ENCODE assay signal across 10 cellular contexts in genomic region chr14:49880267-49881064, GRCh38. TPM values are rescaled to one million over a fixed set of nuclear protein-coding genes. Genes with fewer than 3 reads are reported as not detected.
DNase-seq lines count a peak whose midpoint lies in the region; ATAC-seq and TF ChIP-seq lines count a peak whose summit lies in the region.
"Had no signal": no experiment of that assay in that cellular context is flagged by ENCODE, and none has a peak within 500 bp of the region (broad histone marks: within the 10 kb centered on the region; RNA-seq: fewer than 3 reads in every experiment).

No MANE protein-coding gene starts in this region.

- peaks cover 9% of the 10 kb centered on the region for H3K79me1 ChIP-seq in trophoblast cell (ENCODE audit: low read length)

- no peak for ATAC-seq in GM18873 (IDR thresholded peaks at IDR 0.05; ENCODE audit: low FRiP score, unreplicated experiment)

- no peak overlapping the region for H2AK5ac ChIP-seq in trophoblast cell (ENCODE audit: low read length)

- H2BK5ac ChIP-seq in trophoblast cell (ENCODE audit: low read depth, low read length, poor library complexity) = no peak overlapping the region

- no peaks in the 10 kb centered on the region for H3K27me3 Mint-ChIP-seq in Caco-2 (ENCODE audit: insufficient read depth, unreplicated experiment)

- peak overlapping the region; percentile 74 for H4K91ac ChIP-seq in trophoblast cell (ENCODE audit: low read depth, low read length)

- no peaks in the 10 kb centered on the region for H3K27me3 ChIP-seq in trophoblast cell (ENCODE audit: insufficient read depth, low read length)
- no peaks in the 10 kb centered on the region for H3K27me3 ChIP-seq in Caco-2 (replicated peaks; ENCODE audit: control insufficient read depth, insufficient read depth, low read length)

- H3K14ac ChIP-seq in trophoblast cell (ENCODE audit: low read length) = no peak overlapping the region

- peak overlapping the region; percentile 27 for H3K18ac ChIP-seq in trophoblast cell (ENCODE audit: low read length)

- CTCF ChIA-PET in Caco-2 (lab: Charles Lee) = interaction anchor here (0.7 to 1.6 kb wide), 5 partner anchors 9 to 406 kb away, joined by 3 to 6 read pairs (median 5); no protein-coding TSS in a partner anchor

- H4K8ac ChIP-seq in trophoblast cell (ENCODE audit: low read depth, low read length) = no peak overlapping the region

- TF ChIP-seq CTCF in choroid plexus epithelial cell (conservative IDR thresholded peaks at IDR 0.05; ENCODE audit: low read depth, low read length) (no peak), Caco-2 (IDR thresholded peaks at IDR 0.05; ENCODE audit: insufficient read depth in 1 of 2, low read depth in 1 of 2, low read length in 1 of 2, severe bottlenecking in 1 of 2, unreplicated experiment in 1 of 2) (no peak)

- no peak overlapping the region for H3K23ac ChIP-seq in trophoblast cell (ENCODE audit: low read length)

- H2BK120ac ChIP-seq in trophoblast cell (ENCODE audit: insufficient read depth, low read length, poor library complexity) = no peak overlapping the region

- no peak overlapping the region for H2AFZ ChIP-seq in trophoblast cell (ENCODE audit: insufficient read depth, low read length, poor library complexity)

- no peaks in the 10 kb centered on the region for H3K36me3 Mint-ChIP-seq in Caco-2 (ENCODE audit: insufficient read depth, unreplicated experiment)

- no peak overlapping the region for H3K4me3 Mint-ChIP-seq in Caco-2 (ENCODE audit: unreplicated experiment)

- POLR2A ChIA-PET in Caco-2 (lab: Charles Lee) = interaction anchor here (0.6 to 1.0 kb wide), 2 partner anchors 22 to 119 kb away, joined by 3 to 5 read pairs; no protein-coding TSS in a partner anchor

- peaks cover 8% of the 10 kb centered on the region for H3K4me1 Mint-ChIP-seq in Caco-2 (ENCODE audit: low read depth, unreplicated experiment)

- H4K12ac ChIP-seq in trophoblast cell (ENCODE audit: low read depth, low read length) = no peak overlapping the region

- H3K9me3 ChIP-seq in trophoblast cell (ENCODE audit: insufficient read depth, low read depth, low read length) = no peaks in the 10 kb centered on the region
- no peaks in the 10 kb centered on the region for H3K9me3 ChIP-seq in Caco-2

- H3K9me3 Mint-ChIP-seq in Caco-2 (ENCODE audit: unreplicated experiment) = no peaks in the 10 kb centered on the region

- H3K9ac ChIP-seq in trophoblast cell (ENCODE audit: low read length) = no peak overlapping the region

- H3K79me2 ChIP-seq in trophoblast cell (ENCODE audit: control insufficient read depth, insufficient read depth, low read length, poor library complexity) = no peaks in the 10 kb centered on the region

- peak; percentile 20 to 57 (median 37) for DNase-seq in NCI-H1417 (lab: John Stamatoyannopoulos, UW)
- DNase-seq in NCI-H1417 treated with DMSO at 0.1 percent for 48 hours (lab: John Stamatoyannopoulos, UW) = no peak
- DNase-seq in M059J (ENCODE audit: low read depth) = peak; percentile 80
- DNase-seq in choroid plexus epithelial cell (ENCODE audit: low read depth) = peak; percentile 70
- DNase-seq in trophoblast cell = no peak
- DNase-seq in GM19238 (ENCODE audit: insufficient read length, low spot score) = no peak
- DNase-seq in Caco-2 = no peak
- DNase-seq: kidney glomerular epithelial cell, NCI-H524 treated with DMSO at 0.1 percent for 48 hours had no signal

- intact Hi-C loops in Caco-2 (cut with micrococcal nuclease; ENCODE audit: unreplicated experiment) = no loop called here

- H3K27ac Mint-ChIP-seq in Caco-2 (ENCODE audit: unreplicated experiment) = no peak overlapping the region

- peak overlapping the region; percentile 62 for H2BK12ac ChIP-seq in trophoblast cell (ENCODE audit: low read length)

- H3K4me1 ChIP-seq in trophoblast cell (ENCODE audit: control insufficient read depth in 1 of 2, insufficient read depth in 2 of 2, low read length in 2 of 2) = peaks cover 3% of the 10 kb centered on the region in 2 experiments
- peaks cover 6% of the 10 kb centered on the region; the same call in 1 of the 2 replicates for H3K4me1 ChIP-seq in Caco-2

- H3K4ac ChIP-seq in trophoblast cell (ENCODE audit: low read depth, low read length) = no peak overlapping the region

- WGBS in trophoblast cell (ENCODE audit: extremely low coverage, insufficient coverage, insufficient read length) = no CpG with 5 or more reads among the region's 9 CpGs

- H3K4me3 ChIP-seq in choroid plexus epithelial cell (ENCODE audit: low read depth, low read length) (no peak overlapping the region), trophoblast cell (ENCODE audit: low read depth, low read length) (no peak overlapping the region), Caco-2 (ENCODE audit: low read depth, low read length) (no peak overlapping the region)

- H3K36me3 ChIP-seq in trophoblast cell (ENCODE audit: control insufficient read depth in 1 of 2, insufficient read depth in 2 of 2, low read length in 2 of 2) = no peaks in the 10 kb centered on the region
- no peaks in the 10 kb centered on the region for H3K36me3 ChIP-seq in Caco-2 (ENCODE audit: control insufficient read depth, insufficient read depth, low read length)

- no peak overlapping the region for H3K4me2 ChIP-seq in trophoblast cell (ENCODE audit: low read length)

- H3K27ac ChIP-seq in trophoblast cell (ENCODE audit: low read depth, low read length) = no peak overlapping the region

- no TSS peak for BruUV-seq in Caco-2 (replicated peaks; lab: Mats Ljungman, UMichigan)

RNA-seq across cellular contexts. Expression of gene ARF6, which starts 12.4 kb away (rescaled TPM):
- total RNA-seq in M059J (2014; rRNA removed; shearing (Covaris generic)) = 58.1 and 66.9 TPM in 2 replicates
- polyA plus RNA-seq in trophoblast cell (2013) = 153 and 154 TPM in 2 replicates
- total RNA-seq in Caco-2 (2022) = 58.1 and 58.8 TPM in 2 replicates

RNA-seq across cellular contexts. Expression of gene NEMF, which starts 27.9 kb away (rescaled TPM):
- 27.3 and 30.6 TPM in 2 replicates for total RNA-seq in M059J (2014; rRNA removed; shearing (Covaris generic))
- 80.7 and 81.7 TPM in 2 replicates for polyA plus RNA-seq in trophoblast cell (2013)
- 57.4 and 62.7 TPM in 2 replicates for total RNA-seq in Caco-2 (2022)

Comparison
In these comparisons a context has a peak if more than half of its experiments do, and no peak if none do; other contexts are left out.
1. DNase-seq: peak in NCI-H1417 (3 of 3), M059J (single experiment) and choroid plexus epithelial cell (single experiment); none in NCI-H1417 treated with DMSO at 0.1 percent for 48 hours (single experiment), trophoblast cell (0 of 2), GM19238 (single experiment) and Caco-2 (0 of 2).